Comparison of ENCODE assay signal across 15 cellular contexts in genomic region chr22:27775698-27776409, GRCh38. TPM values are rescaled to one million over a fixed set of nuclear protein-coding genes. Genes with fewer than 3 reads are reported as not detected.
DNase-seq lines count a peak whose midpoint lies in the region; ATAC-seq and TF ChIP-seq lines count a peak whose summit lies in the region.
"Had no signal": no experiment of that assay in that cellular context is flagged by ENCODE, and none has a peak within 500 bp of the region (broad histone marks: within the 10 kb centered on the region; RNA-seq: fewer than 3 reads in every experiment).

No MANE protein-coding gene starts in this region.

- H3K9me3 ChIP-seq in HEK293 (ENCODE audit: control insufficient read depth, insufficient read depth, low read depth, low read length) (no peaks in the 10 kb centered on the region), adipocyte (ENCODE audit: control insufficient read depth, low read length) (peaks cover 4% of the 10 kb centered on the region), lower lobe of right lung (no peaks in the 10 kb centered on the region), stomach (no peaks in the 10 kb centered on the region)

- POLR2A ChIA-PET in HEK293 (lab: Yijun Ruan, JAX), result no interaction called here
- POLR2A ChIA-PET in HEK293T (lab: Yijun Ruan, JAX), result no interaction called here

- DNase-seq in adipocyte (ENCODE audit: low read depth) (no peak), lower lobe of right lung (no peak), stomach (no peak), NCI-H2107 treated with DMSO at 0.1 percent for 48 hours (lab: John Stamatoyannopoulos, UW; ENCODE audit: unreplicated experiment) (no peak), HCEC 1CT (no peak), HEK293T (ENCODE audit: extremely low spot score) (no peak)
- DNase-seq: activated CD8-positive, alpha-beta T cell treated with anti-CD3 and anti-CD28 coated beads for 36 hours; activated effector memory CD4-positive, alpha-beta T cell treated with anti-CD3 and anti-CD28 coated beads, Interleukin-2, amount 50 U/mL, for 16 hours; CD8-positive, alpha-beta T cell; NCI-H1930; occipital lobe; stimulated activated CD4-positive, alpha-beta T cell treated with anti-CD3 and anti-CD28 coated beads, Interleukin-4, amount 100 ng/mL, for 1 hour; stimulated activated naive CD4-positive, alpha-beta T cell had no signal

- H3K27ac ChIP-seq in HEK293 (ENCODE audit: extremely low read depth, low read depth, low read length) (no peak overlapping the region), lower lobe of right lung (peak overlapping the region; percentile 47), stomach (peak overlapping the region in 4 of 5 donors; percentile 55 to 85 (median 60))

- peaks cover 0 to 5% of the 10 kb centered on the region in 2 experiments; a peak in 1 of 3 replicates for H3K36me3 ChIP-seq in HEK293 (ENCODE audit: control insufficient read depth in 2 of 2, insufficient read depth in 1 of 2, low read length in 2 of 2)
- H3K36me3 ChIP-seq in adipocyte (ENCODE audit: control insufficient read depth, insufficient read depth, low read length, severe bottlenecking), result no peaks in the 10 kb centered on the region
- no peaks in the 10 kb centered on the region for H3K36me3 ChIP-seq in lower lobe of right lung
- H3K36me3 ChIP-seq in stomach, result no peaks in the 10 kb centered on the region

- TF ChIP-seq POLR2A in stomach (IDR thresholded peaks at IDR 0.05), result no peak

- 4 to 18% (median 16%) methylated on average over 13 to 14 of the region's 14 CpGs for WGBS in stomach, 5 donors

- H3K27me3 ChIP-seq in adipocyte (replicated peaks; ENCODE audit: control insufficient read depth, insufficient read depth, low read length), result no peaks in the 10 kb centered on the region
- H3K27me3 ChIP-seq in lower lobe of right lung (ENCODE audit: low read depth), result peaks cover 13% of the 10 kb centered on the region
- H3K27me3 ChIP-seq in stomach, result no peaks in the 10 kb centered on the region

- ATAC-seq in lower lobe of right lung, result no peak
- no peak for ATAC-seq in HG03460 (IDR thresholded peaks at IDR 0.05; ENCODE audit: unreplicated experiment)
- ATAC-seq: activated CD8-positive, alpha-beta T cell treated with anti-CD3 and anti-CD28 coated beads for 36 hours; CD8-positive, alpha-beta T cell had no signal

- TF ChIP-seq EP300 in stomach (IDR thresholded peaks at IDR 0.05), result no peak

- H3K4me1 ChIP-seq in HEK293 (ENCODE audit: control insufficient read depth, insufficient read depth, low read length) (0 out of 2 replicates have a peak, but pooled peaks cover 4% of the 10 kb centered on the region), adipocyte (ENCODE audit: control insufficient read depth, insufficient read depth, low read length) (peaks cover 42% of the 10 kb centered on the region), lower lobe of right lung (peaks cover 39% of the 10 kb centered on the region), stomach (peaks cover 16 to 49% (median 26%) of the 10 kb centered on the region in 4 donors)

- H3K4me3 ChIP-seq in HEK293 (ENCODE audit: low read depth, low read length) (no peak overlapping the region), adipocyte (ENCODE audit: low read length) (peak overlapping the region; percentile 65), lower lobe of right lung (peak overlapping the region; percentile 4), stomach (peak overlapping the region in 1 of 4 donors; percentile 11)

- peak overlapping the region; percentile 86 for H3K9ac ChIP-seq in adipocyte (ENCODE audit: low read length)

- CTCF ChIA-PET in HEK293 (lab: Yijun Ruan, JAX), result no interaction called here
- CTCF ChIA-PET in HEK293T (lab: Yijun Ruan, JAX), result interaction anchor here (0.6 kb wide), 1 partner anchor 151 kb away, joined by 4 read pairs; no protein-coding TSS in a partner anchor

- intact Hi-C loops in lower lobe of right lung (cut with DNase I), result no loop called here
- intact Hi-C loops in stomach (cut with DNase I; ENCODE audit: low total_unique reads), result no loop called here

- TF ChIP-seq CTCF in HEK293 (tag by site-specific recombination; IDR thresholded peaks at IDR 0.05) (no peak), lower lobe of right lung (IDR thresholded peaks at IDR 0.05) (no peak), stomach (IDR thresholded peaks at IDR 0.05) (no peak)

TF ChIP-seq in HEK293, 187 proteins besides CTCF, POLR2A, EP300 and RAD21:
- no peak for TF ChIP-seq ZNF132 (tag by site-specific recombination; IDR thresholded peaks at IDR 0.05; ENCODE audit: borderline replicate concordance)
- TF ChIP-seq TCF7L2 (IDR thresholded peaks at IDR 0.05; ENCODE audit: borderline replicate concordance, low read depth, low read length), result no peak
- TF ChIP-seq GLIS1 (tag by site-specific recombination; IDR thresholded peaks at IDR 0.05), result peak; percentile 50
- TF ChIP-seq ZNF18 (tag by site-specific recombination; IDR thresholded peaks at IDR 0.05), result no peak
- TF ChIP-seq ZBTB1 (tag by site-specific recombination; IDR thresholded peaks at IDR 0.05), result no peak
- TF ChIP-seq PRDM6 (tag by site-specific recombination; IDR thresholded peaks at IDR 0.05), result peak; percentile 57
- TF ChIP-seq ZNF341 (tag by site-specific recombination; IDR thresholded peaks at IDR 0.05; ENCODE audit: low read depth), result peak; percentile 44
- no peak for TF ChIP-seq ZNF677 (tag by site-specific recombination; IDR thresholded peaks at IDR 0.05)
- no peak for TF ChIP-seq ZNF747 (tag by site-specific recombination; IDR thresholded peaks at IDR 0.05)

TF ChIP-seq in HEK293T, 16 proteins besides CTCF, POLR2A, EP300 and RAD21:
- TF ChIP-seq TARDBP (IDR thresholded peaks at IDR 0.05), result no peak
- no peak for TF ChIP-seq HDGF (IDR thresholded peaks at IDR 0.05; ENCODE audit: borderline replicate concordance)
- TF ChIP-seq FOXM1 (IDR thresholded peaks at IDR 0.05; ENCODE audit: borderline replicate concordance), result no peak
- no peak for TF ChIP-seq ZNF384 (IDR thresholded peaks at IDR 0.05)
- no peak for TF ChIP-seq FOXA1 (IDR thresholded peaks at IDR 0.05)

RNA-seq across cellular contexts. Expression of gene MN1, which starts 25.7 kb away (rescaled TPM):
- total RNA-seq in lower lobe of right lung (6.5 TPM), stomach (1 to 10 TPM; 2.2 to 6.4 (median 4.6) TPM)
- polyA plus RNA-seq in stomach, result 1 to 10 TPM in 2 of 3 donors, under 1 TPM in 1; 0.50 to 2.4 (median 2.4) TPM
